8 cellular contexts compared by ENCODE assay signal in genomic region chr21:33265664-33266049, GRCh38. TPM values are rescaled to one million over a fixed set of nuclear protein-coding genes. Genes with fewer than 3 reads are reported as not detected.
DNase-seq lines count a peak whose midpoint lies in the region; ATAC-seq and TF ChIP-seq lines count a peak whose summit lies in the region.

No MANE protein-coding gene starts in this region.

- no peaks in the 10 kb centered on the region for H3K9me3 Mint-ChIP-seq in brain

- H3K4me1 Mint-ChIP-seq in brain: peaks cover 29% of the 10 kb centered on the region

- no peaks in the 10 kb centered on the region for H3K9me3 ChIP-seq in NT2/D1 (ENCODE audit: insufficient read depth, low read length)
- H3K9me3 ChIP-seq in spleen: no peaks in the 10 kb centered on the region

- peak overlapping the region; percentile 52 for H3K9ac ChIP-seq in NT2/D1 (ENCODE audit: insufficient read length, low read depth)

- peak; percentile 24 for ATAC-seq in HG02588 (IDR thresholded peaks at IDR 0.05; ENCODE audit: unreplicated experiment)

- TF ChIP-seq CTCF in brain (conservative IDR thresholded peaks at IDR 0.05) (no peak), spleen (IDR thresholded peaks at IDR 0.05 in 8 of 11, conservative IDR thresholded peaks at IDR 0.05 in 3 of 11) (peak in 7 of 11 experiments; percentile 9 to 62 (median 38))

- H3K27ac ChIP-seq in spleen: peak overlapping the region; percentile 92 to 97 (median 95)

- 16 to 20% (median 19%) methylated on average over 12 of the region's 12 CpGs for WGBS in spleen, 5 donors

- TF ChIP-seq POLR2A in spleen (IDR thresholded peaks at IDR 0.05): no peak

- peaks cover 33% of the 10 kb centered on the region for H3K36me3 Mint-ChIP-seq in brain

- H3K27ac Mint-ChIP-seq in brain: peak overlapping the region in 4 of 5 experiments; percentile 52 to 73 (median 66)

- peaks cover 3% of the 10 kb centered on the region for H3K27me3 Mint-ChIP-seq in brain

- H3K36me3 ChIP-seq in NT2/D1 (ENCODE audit: insufficient read depth, insufficient read length, low read length) (peaks cover 26% of the 10 kb centered on the region), spleen (peaks cover 0 to 69% (median 28%) of the 10 kb centered on the region in 6 donors)

- DNase-seq in NCI-H748 (lab: John Stamatoyannopoulos, UW; ENCODE audit: unreplicated experiment) (peak; percentile 63), NCI-H748 treated with DMSO at 0.1 percent for 48 hours (lab: John Stamatoyannopoulos, UW) (no peak), NT2/D1 (ENCODE audit: low read depth, low spot score) (no peak), iPS-NIHi7 (ENCODE audit: extremely low spot score) (peak; percentile 46), spleen (peak; percentile 88)
- no peak for DNase-seq in stimulated activated CD4-positive, alpha-beta T cell treated with anti-CD3 and anti-CD28 coated beads, Interleukin-4, amount 100 ng/mL, for 1 hour

- H3K4me1 ChIP-seq in NT2/D1 (ENCODE audit: insufficient read depth, insufficient read length) (peaks cover 14% of the 10 kb centered on the region), spleen (peaks cover 39 to 96% (median 70%) of the 10 kb centered on the region in 6 donors)

- H3K4me3 ChIP-seq in NT2/D1 (ENCODE audit: insufficient read length, low read depth) (peak overlapping the region; percentile 49), spleen (peak overlapping the region; percentile 63 to 96 (median 82))

- no peaks in the 10 kb centered on the region for H3K27me3 ChIP-seq in NT2/D1 (ENCODE audit: insufficient read depth, insufficient read length)
- no peaks in the 10 kb centered on the region for H3K27me3 ChIP-seq in spleen (replicated peaks in 1 of 7)

- H3K4me3 Mint-ChIP-seq in brain: peak overlapping the region; percentile 87 to 93 (median 89)

- intact Hi-C loops in spleen (cut with DNase I; ENCODE audit: low total_unique reads): no loop called here

RNA-seq across cellular contexts. Expression of gene IL10RB, which starts 0.5 kb away (rescaled TPM):
- polyA plus RNA-seq in brain (ENCODE audit: insufficient read depth, low read depth, low replicate concordance): 24.5 TPM
- 10 to 100 TPM; 44.1 to 89.7 (median 60.7) TPM for total RNA-seq in spleen
- 10 to 100 TPM; 25.4 to 29.6 (median 29.3) TPM for polyA plus RNA-seq in spleen

RNA-seq across cellular contexts. Expression of gene IFNAR2, which starts 35.9 kb away (rescaled TPM):
- polyA plus RNA-seq in brain (ENCODE audit: insufficient read depth, low read depth, low replicate concordance) (8.8 TPM), spleen (10 to 100 TPM; 20.4 to 22.3 (median 22.0) TPM)
- total RNA-seq in spleen: 100 to 1,000 TPM in 2 of 7 donors, 10 to 100 TPM in 5; 54.7 to 124 (median 86.8) TPM

RNA-seq across cellular contexts. Expression of gene IFNAR1, which starts 59.1 kb away (rescaled TPM):
- 14.9 TPM for polyA plus RNA-seq in brain (ENCODE audit: insufficient read depth, low read depth, low replicate concordance)
- total RNA-seq in spleen: 10 to 100 TPM; 53.2 to 86.1 (median 75.6) TPM
- polyA plus RNA-seq in spleen: 10 to 100 TPM in 2 of 3 donors, 1 to 10 TPM in 1; 9.2 to 12.8 (median 10.1) TPM

Comparison
In these comparisons a context has a peak if more than half of its experiments do, and no peak if none do; other contexts are left out.
1. DNase-seq: peak in NCI-H748 (single experiment), iPS-NIHi7 (single experiment) and spleen (single experiment); none in NCI-H748 treated with DMSO at 0.1 percent for 48 hours (single experiment), NT2/D1 (single experiment) and stimulated activated CD4-positive, alpha-beta T cell treated with anti-CD3 and anti-CD28 coated beads, Interleukin-4, amount 100 ng/mL, for 1 hour (single experiment).
2. CTCF ChIP-seq: peak in spleen (7 of 11); none in brain (0 of 2).